Comparison of ENCODE assay signal across 10 cellular contexts in genomic region chr15:67884009-67884408, GRCh38. TPM values are rescaled to one million over a fixed set of nuclear protein-coding genes. Genes with fewer than 3 reads are reported as not detected.
DNase-seq lines count a peak whose midpoint lies in the region; ATAC-seq, FAIRE-seq and TF ChIP-seq lines count a peak whose summit lies in the region.
"Had no signal": no experiment of that assay in that cellular context is flagged by ENCODE, and none has a peak within 500 bp of the region (broad histone marks: within the 10 kb centered on the region; RNA-seq: fewer than 3 reads in every experiment).

No MANE protein-coding gene starts in this region.

- no peak for FAIRE-seq in D721Med (lab: Jason Lieb, UNC)

- ATAC-seq in SK-N-SH treated with all-trans-retinoic acid at 6 μM for 48 hours = no peak
- ATAC-seq in left colon = no peak
- no peak for ATAC-seq in HG03196 (IDR thresholded peaks at IDR 0.05; ENCODE audit: unreplicated experiment)

- no peaks in the 10 kb centered on the region for H3K9me3 ChIP-seq in SK-N-SH
- H3K9me3 ChIP-seq in iPS-18c (ENCODE audit: control insufficient read depth, insufficient read depth, low read length) = no peaks in the 10 kb centered on the region
- H3K9me3 ChIP-seq in spleen = no peaks in the 10 kb centered on the region

- TF ChIP-seq CTCF in SK-N-SH (IDR thresholded peaks at IDR 0.05) = no peak
- no peak for TF ChIP-seq CTCF in spleen (IDR thresholded peaks at IDR 0.05 in 8 of 11, conservative IDR thresholded peaks at IDR 0.05 in 3 of 11)
- TF ChIP-seq CTCF in D721Med (IDR thresholded peaks at IDR 0.05; ENCODE audit: insufficient read depth, missing control alignments) = no peak

- TF ChIP-seq EP300 in SK-N-SH (IDR thresholded peaks at IDR 0.05; ENCODE audit: borderline replicate concordance in 1 of 2, low read depth in 1 of 2, low read length in 1 of 2) = no peak

- H4K20me1 ChIP-seq in SK-N-SH (ENCODE audit: insufficient read depth) = no peaks in the 10 kb centered on the region

- H3K4me1 ChIP-seq in SK-N-SH (ENCODE audit: control insufficient read depth in 1 of 2, insufficient read depth in 2 of 2, low read depth in 1 of 2, low read length in 1 of 2) (peaks cover 0 to 6% of the 10 kb centered on the region in 2 experiments; a peak in 2 of 4 replicates), spleen (peaks cover 10 to 66% (median 47%) of the 10 kb centered on the region in 6 donors)

- 76% methylated on average over 6 of the region's 6 CpGs for WGBS in SK-N-SH (ENCODE audit: low lambda C conversion rate)
- 63 to 77% (median 72%) methylated on average over 6 of the region's 6 CpGs for WGBS in spleen, 5 donors

- no peaks in the 10 kb centered on the region for H3K79me2 ChIP-seq in SK-N-SH (ENCODE audit: insufficient read depth)

- H3K27me3 ChIP-seq in SK-N-SH (ENCODE audit: insufficient read depth) (no peaks in the 10 kb centered on the region; the same call in 1 of the 2 replicates), spleen (replicated peaks in 1 of 7) (peaks cover 0 to 18% (median 0%) of the 10 kb centered on the region in 7 donors)

- TF ChIP-seq POLR2A in spleen (IDR thresholded peaks at IDR 0.05) = no peak

- H3K9me2 ChIP-seq in SK-N-SH = no peaks in the 10 kb centered on the region

- H3F3A ChIP-seq in SK-N-SH (replicated peaks; ENCODE audit: insufficient read depth) = no peaks in the 10 kb centered on the region

- no peaks in the 10 kb centered on the region for H3K36me3 Mint-ChIP-seq in activated CD4-positive, alpha-beta memory T cell treated with anti-CD3 and anti-CD28 coated beads, Interleukin-2, amount 10 ng/mL, durations not matched to agents 7 days and 5 days (ENCODE audit: low read depth)

- H3K4me3 ChIP-seq in SK-N-SH (ENCODE audit: low read depth in 2 of 2, low read length in 1 of 2) (peak overlapping the region; percentile 45 to 51; a peak in 3 of 4 replicates), iPS-18c (ENCODE audit: insufficient read depth, low read depth, low read length) (peak overlapping the region; percentile 47; the same call in 1 of the 2 replicates), spleen (peak overlapping the region in 3 of 8 donors; percentile 41 to 74 (median 52))

- H3K9ac ChIP-seq in SK-N-SH = peak overlapping the region; percentile 45; the same call in 1 of the 2 replicates

- H3K27ac ChIP-seq in SK-N-SH (ENCODE audit: low read depth in 2 of 2, low read length in 1 of 2) (peak overlapping the region in 1 of 2 experiments; percentile 80; a peak in 2 of 4 replicates), spleen (peak overlapping the region; percentile 24 to 81 (median 70))

- H3K36me3 ChIP-seq in SK-N-SH (replicated peaks in 1 of 2; ENCODE audit: control insufficient read depth in 1 of 2, insufficient read depth in 2 of 2, low read length in 1 of 2) = no peaks in the 10 kb centered on the region
- H3K36me3 ChIP-seq in spleen = no peaks in the 10 kb centered on the region

- H3K4me3 Mint-ChIP-seq in activated CD4-positive, alpha-beta memory T cell treated with anti-CD3 and anti-CD28 coated beads, Interleukin-2, amount 10 ng/mL, durations not matched to agents 7 days and 5 days = peak overlapping the region; percentile 58

- peak overlapping the region; percentile 73; the same call in 1 of the 2 replicates for H3K4me2 ChIP-seq in SK-N-SH

- intact Hi-C loops in spleen (cut with DNase I; ENCODE audit: low total_unique reads) = no loop called here
- intact Hi-C loops in left colon (cut with DNase I, micrococcal nuclease) = no loop called here

- no peaks in the 10 kb centered on the region for H3K9me3 Mint-ChIP-seq in activated CD4-positive, alpha-beta memory T cell treated with anti-CD3 and anti-CD28 coated beads, Interleukin-2, amount 10 ng/mL, durations not matched to agents 7 days and 5 days
- H3K9me3 Mint-ChIP-seq: central memory CD8-positive, alpha-beta T cell had no signal

- DNase-seq in SK-N-SH (no peak), spleen (no peak), left colon (no peak), D721Med (ENCODE audit: insufficient read length, low spot score) (no peak)
- DNase-seq in activated CD4-positive, alpha-beta memory T cell treated with anti-CD3 and anti-CD28 coated beads, Interleukin-2, amount 10 ng/mL, durations not matched to agents 7 days and 5 days = no peak

- H3K4me1 Mint-ChIP-seq in activated CD4-positive, alpha-beta memory T cell treated with anti-CD3 and anti-CD28 coated beads, Interleukin-2, amount 10 ng/mL, durations not matched to agents 7 days and 5 days = peaks cover 9% of the 10 kb centered on the region

- peak overlapping the region; percentile 80; the same call in 1 of the 2 replicates for H2AFZ ChIP-seq in SK-N-SH (ENCODE audit: low read depth)

- H3K27ac Mint-ChIP-seq in activated CD4-positive, alpha-beta memory T cell treated with anti-CD3 and anti-CD28 coated beads, Interleukin-2, amount 10 ng/mL, durations not matched to agents 7 days and 5 days = no peak overlapping the region

- POLR2A ChIA-PET in SK-N-SH (lab: Yijun Ruan, JAX) = no interaction called here
- POLR2A ChIA-PET in activated CD4-positive, alpha-beta memory T cell treated with anti-CD3 and anti-CD28 coated beads, Interleukin-2, amount 10 ng/mL, durations not matched to agents 7 days and 5 days (lab: Charles Lee) = no interaction called here

- no peak for TF ChIP-seq RAD21 in SK-N-SH (IDR thresholded peaks at IDR 0.05; ENCODE audit: low read length)

- CTCF ChIA-PET in SK-N-SH (lab: Yijun Ruan, JAX) = interaction anchor here (0.6 to 2.7 kb wide), 4 partner anchors 20 to 327 kb away, joined by 3 to 14 read pairs (median 4); no protein-coding TSS in a partner anchor
- CTCF ChIA-PET in activated CD4-positive, alpha-beta memory T cell treated with anti-CD3 and anti-CD28 coated beads, Interleukin-2, amount 10 ng/mL, durations not matched to agents 7 days and 5 days (lab: Charles Lee) = interaction anchor here (2.2 kb wide), 1 partner anchor 21 kb away, joined by 5 read pairs; no protein-coding TSS in a partner anchor

- peaks cover 25% of the 10 kb centered on the region for H3K27me3 Mint-ChIP-seq in activated CD4-positive, alpha-beta memory T cell treated with anti-CD3 and anti-CD28 coated beads, Interleukin-2, amount 10 ng/mL, durations not matched to agents 7 days and 5 days

TF ChIP-seq in SK-N-SH, 30 proteins besides CTCF, POLR2A, EP300 and RAD21 (continues in another document):
- TF ChIP-seq FOXM1 (IDR thresholded peaks at IDR 0.05; ENCODE audit: low read depth) (no peak), IRF3 (IDR thresholded peaks at IDR 0.05; ENCODE audit: low read depth, low read length) (no peak), RFX5 (IDR thresholded peaks at IDR 0.05; ENCODE audit: low read length) (no peak), FOSL2 (IDR thresholded peaks at IDR 0.05; ENCODE audit: borderline replicate concordance, low read depth) (no peak), TCF12 (IDR thresholded peaks at IDR 0.05) (no peak), SIN3A (IDR thresholded peaks at IDR 0.05; ENCODE audit: borderline replicate concordance, low read depth, low read length) (no peak)

TF ChIP-seq in SK-N-SH treated with all-trans-retinoic acid at 6 μM for 48 hours, 23 proteins besides CTCF, POLR2A, EP300 and RAD21:
- TF ChIP-seq ESRRG (CRISPR knock-in tag; IDR thresholded peaks at IDR 0.05) (no peak), GLIS3 (CRISPR knock-in tag; IDR thresholded peaks at IDR 0.05) (no peak), TCF4 (CRISPR knock-in tag; IDR thresholded peaks at IDR 0.05; ENCODE audit: borderline replicate concordance) (no peak), ZFP30 (CRISPR knock-in tag; IDR thresholded peaks at IDR 0.05) (no peak), ZC3H10 (CRISPR knock-in tag; IDR thresholded peaks at IDR 0.05) (no peak)

RNA-seq across cellular contexts. Expression of gene RNU6-1, which starts 44.2 kb away (rescaled TPM):
- not detected in 2 replicates for polyA plus RNA-seq in SK-N-SH (2012; rRNA removed)
- not detected in 2 replicates for polyA plus RNA-seq in SK-N-SH (2012; cell fraction: cytosol; rRNA removed)
- not detected in 2 replicates for polyA plus RNA-seq in SK-N-SH (2012; cell fraction: nucleus; rRNA removed)
- total RNA-seq in activated CD4-positive, alpha-beta memory T cell treated with anti-CD3 and anti-CD28 coated beads, Interleukin-2, amount 10 ng/mL, durations not matched to agents 7 days and 5 days = not detected
- total RNA-seq in spleen = not detected
- not detected for polyA plus RNA-seq in spleen
- total RNA-seq in left colon = not detected
- total RNA-seq: renal cortical epithelial cell had no signal

RNA-seq across cellular contexts. Expression of gene SKOR1, which starts 58.7 kb away (rescaled TPM):
- polyA plus RNA-seq in SK-N-SH (2012; rRNA removed) = 0.18 and 0.26 TPM in 2 replicates
- polyA plus RNA-seq in SK-N-SH (2012; cell fraction: cytosol; rRNA removed) = 0.09 TPM in 2 replicates
- 1.3 and 2.3 TPM in 2 replicates for polyA plus RNA-seq in SK-N-SH (2012; cell fraction: nucleus; rRNA removed)
- under 1 TPM; 0.23 to 0.25 TPM for total RNA-seq in activated CD4-positive, alpha-beta memory T cell treated with anti-CD3 and anti-CD28 coated beads, Interleukin-2, amount 10 ng/mL, durations not matched to agents 7 days and 5 days
- total RNA-seq in spleen = 1 to 10 TPM in 1 of 7 donors, under 1 TPM in 6; 0.17 to 1.1 (median 0.57) TPM
- polyA plus RNA-seq in spleen = under 1 TPM; 0.06 to 0.29 (median 0.20) TPM
- total RNA-seq in left colon = under 1 TPM; 0.47 to 0.49 TPM
